ENCODE assay signal across 12 cellular contexts in the genomic region with DNA sequence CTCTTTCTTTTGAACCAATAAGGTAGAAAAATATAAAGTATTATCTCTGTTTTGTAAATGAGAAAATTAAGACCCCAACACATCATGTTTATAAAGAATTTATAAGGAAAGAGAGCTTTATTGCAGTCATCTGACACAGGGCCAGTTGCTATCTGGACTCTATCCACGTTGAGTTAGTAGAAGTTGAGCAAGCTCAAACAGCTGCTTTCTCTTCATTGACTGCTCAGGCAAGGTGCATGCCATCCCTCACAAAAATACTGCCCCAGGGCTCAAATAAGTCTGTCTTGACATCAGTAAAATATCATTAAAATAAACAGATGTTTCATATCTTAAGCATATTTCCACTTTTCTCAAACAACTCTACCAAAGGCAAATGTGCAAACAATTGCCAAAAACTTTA. TPM values are rescaled to one million over a fixed set of nuclear protein-coding genes. Genes with fewer than 3 reads are reported as not detected.
DNase-seq lines count a peak whose midpoint lies in the region; ATAC-seq and TF ChIP-seq lines count a peak whose summit lies in the region.
"Had no signal": no experiment of that assay in that cellular context is flagged by ENCODE, and none has a peak within 500 bp of the region (broad histone marks: within the 10 kb centered on the region; RNA-seq: fewer than 3 reads in every experiment).

No MANE protein-coding gene starts in this region.

- intact Hi-C loops in Right ventricle myocardium superior (cut with DNase I) (no loop called here), cardiac septum (cut with DNase I) (no loop called here)

- peak overlapping the region; percentile 70 for H3K27ac ChIP-seq in brain microvascular endothelial cell

- no peak overlapping the region for H3K4me3 ChIP-seq in brain microvascular endothelial cell (ENCODE audit: low read depth, low read length)
- H3K4me3 ChIP-seq: suprapubic skin had no signal

- TF ChIP-seq CTCF in brain microvascular endothelial cell (IDR thresholded peaks at IDR 0.05; ENCODE audit: low read depth, low read length, missing control alignments): no peak

- in situ Hi-C loops in brain microvascular endothelial cell (cut with HindIII; ENCODE audit: low pct_ligation_motif_present, low sequenced_read_pairs): no loop called here

- DNase-seq in Right ventricle myocardium superior (no peak), cardiac septum (ENCODE audit: low spot score) (no peak), brain microvascular endothelial cell (no peak), left lobe of liver (ENCODE audit: low spot score) (peak; percentile 52), NCI-H1436 (lab: John Stamatoyannopoulos, UW) (no peak), NCI-H2171 (lab: John Stamatoyannopoulos, UW) (no peak), COLO829 (ENCODE audit: low spot score) (no peak)
- DNase-seq: activated CD8-positive, alpha-beta memory T cell treated with anti-CD3 and anti-CD28 coated beads, Interleukin-2, amount 10 ng/mL, durations not matched to agents 7 days and 5 days; Kasumi-1; NCI-H2171 treated with DMSO at 0.1 percent for 48 hours had no signal

- peak; percentile 77 for ATAC-seq in Right ventricle myocardium superior (ENCODE audit: poor library complexity)
- ATAC-seq in left lobe of liver: peak; percentile 80
- ATAC-seq in GM19351 (IDR thresholded peaks at IDR 0.05; ENCODE audit: unreplicated experiment): no peak
- ATAC-seq: activated CD8-positive, alpha-beta memory T cell treated with anti-CD3 and anti-CD28 coated beads, Interleukin-2, amount 10 ng/mL, durations not matched to agents 7 days and 5 days had no signal

- peaks cover 6% of the 10 kb centered on the region for H3K36me3 ChIP-seq in brain microvascular endothelial cell (replicated peaks)
- H3K36me3 ChIP-seq: suprapubic skin had no signal

- no peaks in the 10 kb centered on the region for H3K27me3 ChIP-seq in brain microvascular endothelial cell (replicated peaks)
- H3K27me3 ChIP-seq: suprapubic skin had no signal

RNA-seq across cellular contexts. Expression of a gene that starts 14.8 kb away (rescaled TPM):
- 6.8 TPM for total RNA-seq in Right ventricle myocardium superior
- 16.0 TPM for total RNA-seq in cardiac septum
- total RNA-seq in left lobe of liver: 6.1 TPM
